1 cellular context compared by ENCODE assay signal in genomic region chr7:14748461-14748860, GRCh38.
A peak's percentile ranks its signal among the peaks of the same experiment; 100 is the strongest.
TF ChIP-seq lines count a peak whose summit lies in the region.

No MANE protein-coding gene starts in this region.

TF ChIP-seq in SK-N-SH, 30 proteins besides CTCF, POLR2A, EP300 and RAD21 (continued from another document):
- peak; percentile 81 for TF ChIP-seq USF1 (IDR thresholded peaks at IDR 0.05; ENCODE audit: borderline replicate concordance, low read depth)
- no peak for TF ChIP-seq USF2 (IDR thresholded peaks at IDR 0.05; ENCODE audit: borderline replicate concordance, low read depth, low read length)
- TF ChIP-seq PBX3 (IDR thresholded peaks at IDR 0.05), result peak; percentile 86
- TF ChIP-seq SMC3 (IDR thresholded peaks at IDR 0.05; ENCODE audit: low read depth, low read length), result no peak
- peak; percentile 89 for TF ChIP-seq JUND (IDR thresholded peaks at IDR 0.05)
- peak; percentile 55; the same call in 1 of the 2 replicates for TF ChIP-seq MAX (IDR thresholded peaks at IDR 0.05; ENCODE audit: low read depth)
- no peak for TF ChIP-seq ZBTB33 (IDR thresholded peaks at IDR 0.05; ENCODE audit: borderline replicate concordance, low read depth)
- 0 out of 2 replicates have a peak, but pooled peaks have one; percentile 42 for TF ChIP-seq ELF1 (IDR thresholded peaks at IDR 0.05)
- no peak for TF ChIP-seq GABPA (IDR thresholded peaks at IDR 0.05; ENCODE audit: low read depth)
- peak; percentile 84 for TF ChIP-seq NFIC (IDR thresholded peaks at IDR 0.05; ENCODE audit: borderline replicate concordance)
- TF ChIP-seq YY1 (IDR thresholded peaks at IDR 0.05; ENCODE audit: low read depth), result no peak
